Comparison of ENCODE assay signal across 8 cellular contexts in genomic region chr17:35795007-35795870, GRCh38. TPM values are rescaled to one million over a fixed set of nuclear protein-coding genes. Genes with fewer than 3 reads are reported as not detected.
A peak's percentile ranks its signal among the peaks of the same experiment; 100 is the strongest.
DNase-seq lines count a peak whose midpoint lies in the region; ATAC-seq and TF ChIP-seq lines count a peak whose summit lies in the region.

Gene MMP28, minus strand, starts transcription at chr17:35795641. Its CDS starts 264 bp downstream, at chr17:35795377.

- H3K23ac ChIP-seq in neuronal stem cell (ENCODE audit: low read depth, low read length, poor library complexity): peak within 1 kb of the TSS; percentile 85

- peak; percentile 66 to 77 for TF ChIP-seq POLR2A in gastroesophageal sphincter (IDR thresholded peaks at IDR 0.05)

- H2BK15ac ChIP-seq in neuronal stem cell (ENCODE audit: low read length): no peak within 1 kb of the TSS

- no peak within 1 kb of the TSS for H2BK120ac ChIP-seq in neuronal stem cell (ENCODE audit: low read depth, low read length)

- peak within 1 kb of the TSS; percentile 67 for H2BK5ac ChIP-seq in neuronal stem cell (ENCODE audit: low read length)

- H3K9me3 ChIP-seq in gastroesophageal sphincter (no peaks in the 10 kb centered on the region), neuronal stem cell (replicated peaks in 1 of 2; ENCODE audit: control insufficient read depth in 2 of 2, insufficient read depth in 1 of 2, low read depth in 1 of 2, low read length in 2 of 2) (no peaks in the 10 kb centered on the region)

- peak within 1 kb of the TSS; percentile 83 for H2AFZ ChIP-seq in neuronal stem cell (ENCODE audit: low read length)

- no peak within 1 kb of the TSS for H2AK5ac ChIP-seq in neuronal stem cell (ENCODE audit: low read depth, low read length)

- no peak for TF ChIP-seq CTCF in gastroesophageal sphincter (IDR thresholded peaks at IDR 0.05)

- peak within 1 kb of the TSS; percentile 83 for H3K18ac ChIP-seq in neuronal stem cell (ENCODE audit: low read length)

- peak within 1 kb of the TSS; percentile 100 for H3K4me2 ChIP-seq in neuronal stem cell (ENCODE audit: insufficient read depth, low read length, poor library complexity, severe bottlenecking)

- H3K79me1 ChIP-seq in neuronal stem cell (ENCODE audit: low read depth, low read length): no peaks in the 10 kb centered on the region

- TF ChIP-seq EP300 in gastroesophageal sphincter (IDR thresholded peaks at IDR 0.05): no peak

- H4K91ac ChIP-seq in neuronal stem cell (ENCODE audit: low read depth, low read length, poor library complexity): no peak within 1 kb of the TSS

- H3K27ac ChIP-seq in gastroesophageal sphincter: peak within 1 kb of the TSS; percentile 13 to 87 (median 82)
- no peak within 1 kb of the TSS for H3K27ac ChIP-seq in neuronal stem cell (replicated peaks; ENCODE audit: low read length)

- ATAC-seq in gastroesophageal sphincter: peak; percentile 75
- no peak for ATAC-seq in HG02885 (IDR thresholded peaks at IDR 0.05; ENCODE audit: poor library complexity, unreplicated experiment)

- peak; percentile 50 for DNase-seq in ELF-1 (ENCODE audit: low read depth, low spot score)
- peak; percentile 52 for DNase-seq in NCI-H345 (lab: John Stamatoyannopoulos, UW)
- DNase-seq in activated effector memory CD4-positive, alpha-beta T cell treated with Interleukin-2 at 50 U/mL for 16 hours: peak; percentile 11
- DNase-seq in neuronal stem cell (ENCODE audit: low spot score): peak; percentile 49
- no peak for DNase-seq in NAMALWA (ENCODE audit: low spot score)
- no peak for DNase-seq in SHP77 (lab: John Stamatoyannopoulos, UW)

- peak within 1 kb of the TSS; percentile 39 for H3K14ac ChIP-seq in neuronal stem cell (ENCODE audit: low read length)

- no CpG with 5 or more reads among the region's 89 CpGs for WGBS in gastroesophageal sphincter (ENCODE audit: low coverage in 1 of 2), 2 donors
- WGBS in neuronal stem cell (ENCODE audit: extremely low coverage in 2 of 2, insufficient read length in 2 of 2, insufficient replicate concordance in 1 of 2), 2 donors: no CpG with 5 or more reads among the region's 89 CpGs

- H4K8ac ChIP-seq in neuronal stem cell (ENCODE audit: low read depth, low read length): no peak within 1 kb of the TSS

- H3K36me3 ChIP-seq in gastroesophageal sphincter: no peaks in the 10 kb centered on the region
- no peaks in the 10 kb centered on the region for H3K36me3 ChIP-seq in neuronal stem cell (replicated peaks in 1 of 2; ENCODE audit: control insufficient read depth in 2 of 2, insufficient read depth in 2 of 2, low read length in 2 of 2)

- H3K4me1 ChIP-seq in gastroesophageal sphincter (peaks cover 2 to 71% (median 11%) of the 10 kb centered on the region in 3 donors), neuronal stem cell (ENCODE audit: control insufficient read depth in 2 of 2, insufficient read depth in 1 of 2, low read depth in 1 of 2, low read length in 2 of 2) (peaks cover 2% of the 10 kb centered on the region in 2 donors)

- peaks cover 5% of the 10 kb centered on the region for H3K27me3 ChIP-seq in gastroesophageal sphincter
- peaks cover 7 to 92% (median 55%) of the 10 kb centered on the region in 3 experiments for H3K27me3 ChIP-seq in neuronal stem cell (ENCODE audit: control insufficient read depth in 3 of 3, insufficient read depth in 3 of 3, low read depth in 1 of 3, low read length in 3 of 3)

- H3K4me3 ChIP-seq in gastroesophageal sphincter: peak within 1 kb of the TSS; percentile 60 to 80
- peak within 1 kb of the TSS; percentile 33 to 80 for H3K4me3 ChIP-seq in neuronal stem cell (ENCODE audit: low read length in 2 of 2)

- peak within 1 kb of the TSS; percentile 41 for H2BK12ac ChIP-seq in neuronal stem cell (ENCODE audit: low read length)

- no peak within 1 kb of the TSS for H3K4ac ChIP-seq in neuronal stem cell (ENCODE audit: low read length)

- peak within 1 kb of the TSS; percentile 90 for H3K9ac ChIP-seq in neuronal stem cell (ENCODE audit: low read depth, low read length, poor library complexity)

RNA-seq across cellular contexts. Expression of gene MMP28, which starts in this region (rescaled TPM):
- total RNA-seq in gastroesophageal sphincter: 100 to 1,000 TPM in 2 of 4 donors, 10 to 100 TPM in 2; 78.4 to 139 (median 97.3) TPM
- 0.53 TPM for polyA plus RNA-seq in neuronal stem cell (2013, experiment 1 of 2)
- polyA plus RNA-seq in neuronal stem cell (2013, experiment 2 of 2): 0.40 TPM

Comparison
In these comparisons a context has a peak if more than half of its experiments do, and no peak if none do; other contexts are left out.
1. DNase-seq: peak in ELF-1 (single experiment), NCI-H345 (single experiment), activated effector memory CD4-positive, alpha-beta T cell treated with Interleukin-2 at 50 U/mL for 16 hours (single experiment) and neuronal stem cell (single experiment); none in NAMALWA (single experiment) and SHP77 (0 of 2).